2 cellular contexts compared by ENCODE assay signal in genomic region chr1:59218521-59219236, GRCh38.
TF ChIP-seq lines count a peak whose summit lies in the region.

No MANE protein-coding gene starts in this region.

TF ChIP-seq in HepG2, 621 proteins besides CTCF, POLR2A, EP300 and RAD21 (continued from another document and continues in another):
- TF ChIP-seq KAT8 (CRISPR knock-in tag; IDR thresholded peaks at IDR 0.05): no peak
- no peak for TF ChIP-seq TFDP1 (CRISPR knock-in tag; IDR thresholded peaks at IDR 0.05; ENCODE audit: borderline replicate concordance)
- no peak for TF ChIP-seq REL (CRISPR knock-in tag; conservative IDR thresholded peaks at IDR 0.05)
- TF ChIP-seq FOXK1 (CRISPR knock-in tag; IDR thresholded peaks at IDR 0.05; ENCODE audit: borderline replicate concordance, low read depth): no peak
- TF ChIP-seq, protein P1, sequence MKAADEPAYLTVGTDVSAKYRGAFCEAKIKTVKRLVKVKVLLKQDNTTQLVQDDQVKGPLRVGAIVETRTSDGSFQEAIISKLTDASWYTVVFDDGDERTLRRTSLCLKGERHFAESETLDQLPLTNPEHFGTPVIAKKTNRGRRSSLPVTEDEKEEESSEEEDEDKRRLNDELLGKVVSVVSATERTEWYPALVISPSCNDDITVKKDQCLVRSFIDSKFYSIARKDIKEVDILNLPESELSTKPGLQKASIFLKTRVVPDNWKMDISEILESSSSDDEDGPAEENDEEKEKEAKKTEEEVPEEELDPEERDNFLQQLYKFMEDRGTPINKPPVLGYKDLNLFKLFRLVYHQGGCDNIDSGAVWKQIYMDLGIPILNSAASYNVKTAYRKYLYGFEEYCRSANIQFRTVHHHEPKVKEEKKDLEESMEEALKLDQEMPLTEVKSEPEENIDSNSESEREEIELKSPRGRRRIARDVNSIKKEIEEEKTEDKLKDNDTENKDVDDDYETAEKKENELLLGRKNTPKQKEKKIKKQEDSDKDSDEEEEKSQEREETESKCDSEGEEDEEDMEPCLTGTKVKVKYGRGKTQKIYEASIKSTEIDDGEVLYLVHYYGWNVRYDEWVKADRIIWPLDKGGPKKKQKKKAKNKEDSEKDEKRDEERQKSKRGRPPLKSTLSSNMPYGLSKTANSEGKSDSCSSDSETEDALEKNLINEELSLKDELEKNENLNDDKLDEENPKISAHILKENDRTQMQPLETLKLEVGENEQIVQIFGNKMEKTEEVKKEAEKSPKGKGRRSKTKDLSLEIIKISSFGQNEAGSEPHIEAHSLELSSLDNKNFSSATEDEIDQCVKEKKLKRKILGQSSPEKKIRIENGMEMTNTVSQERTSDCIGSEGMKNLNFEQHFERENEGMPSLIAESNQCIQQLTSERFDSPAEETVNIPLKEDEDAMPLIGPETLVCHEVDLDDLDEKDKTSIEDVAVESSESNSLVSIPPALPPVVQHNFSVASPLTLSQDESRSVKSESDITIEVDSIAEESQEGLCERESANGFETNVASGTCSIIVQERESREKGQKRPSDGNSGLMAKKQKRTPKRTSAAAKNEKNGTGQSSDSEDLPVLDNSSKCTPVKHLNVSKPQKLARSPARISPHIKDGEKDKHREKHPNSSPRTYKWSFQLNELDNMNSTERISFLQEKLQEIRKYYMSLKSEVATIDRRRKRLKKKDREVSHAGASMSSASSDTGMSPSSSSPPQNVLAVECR (CRISPR knock-in tag; IDR thresholded peaks at IDR 0.05; ENCODE audit: borderline replicate concordance): no peak
- no peak for TF ChIP-seq ZNF580 (CRISPR knock-in tag; IDR thresholded peaks at IDR 0.05; ENCODE audit: borderline replicate concordance, low read depth)
- no peak for TF ChIP-seq SMC3 (IDR thresholded peaks at IDR 0.05; ENCODE audit: low read length)
- no peak for TF ChIP-seq PCBP1 (IDR thresholded peaks at IDR 0.05; ENCODE audit: borderline replicate concordance, low read depth, low read length)
- no peak for TF ChIP-seq NR2F1 (CRISPR knock-in tag; IDR thresholded peaks at IDR 0.05)
- TF ChIP-seq, protein P2, sequence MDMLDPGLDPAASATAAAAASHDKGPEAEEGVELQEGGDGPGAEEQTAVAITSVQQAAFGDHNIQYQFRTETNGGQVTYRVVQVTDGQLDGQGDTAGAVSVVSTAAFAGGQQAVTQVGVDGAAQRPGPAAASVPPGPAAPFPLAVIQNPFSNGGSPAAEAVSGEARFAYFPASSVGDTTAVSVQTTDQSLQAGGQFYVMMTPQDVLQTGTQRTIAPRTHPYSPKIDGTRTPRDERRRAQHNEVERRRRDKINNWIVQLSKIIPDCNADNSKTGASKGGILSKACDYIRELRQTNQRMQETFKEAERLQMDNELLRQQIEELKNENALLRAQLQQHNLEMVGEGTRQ (IDR thresholded peaks at IDR 0.05; ENCODE audit: low read depth, low read length): no peak
- TF ChIP-seq, protein P2 (CRISPR knock-in tag; IDR thresholded peaks at IDR 0.05; ENCODE audit: borderline replicate concordance): no peak
- TF ChIP-seq ZNF614 (CRISPR knock-in tag; IDR thresholded peaks at IDR 0.05; ENCODE audit: borderline replicate concordance): no peak
- TF ChIP-seq HDAC2 (CRISPR knock-in tag; IDR thresholded peaks at IDR 0.05): peak; percentile 22; the same call in 1 of the 2 replicates
- no peak for TF ChIP-seq MATR3 (CRISPR knock-in tag; IDR thresholded peaks at IDR 0.05)
- no peak for TF ChIP-seq GZF1 (CRISPR knock-in tag; IDR thresholded peaks at IDR 0.05)
- TF ChIP-seq, protein P3, sequence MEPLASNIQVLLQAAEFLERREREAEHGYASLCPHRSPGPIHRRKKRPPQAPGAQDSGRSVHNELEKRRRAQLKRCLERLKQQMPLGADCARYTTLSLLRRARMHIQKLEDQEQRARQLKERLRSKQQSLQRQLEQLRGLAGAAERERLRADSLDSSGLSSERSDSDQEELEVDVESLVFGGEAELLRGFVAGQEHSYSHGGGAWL (CRISPR knock-in tag; IDR thresholded peaks at IDR 0.05): no peak

TF ChIP-seq in SK-N-SH, 30 proteins besides CTCF, POLR2A, EP300 and RAD21 (continued from another document):
- no peak for TF ChIP-seq REST (IDR thresholded peaks at IDR 0.05; ENCODE audit: low read depth, low read length)
- TF ChIP-seq RXRA (IDR thresholded peaks at IDR 0.05; ENCODE audit: borderline replicate concordance, low read depth): no peak
- no peak for TF ChIP-seq MEF2A (IDR thresholded peaks at IDR 0.05; ENCODE audit: borderline replicate concordance, low read depth)
- TF ChIP-seq MAX (IDR thresholded peaks at IDR 0.05; ENCODE audit: low read depth): no peak
- TF ChIP-seq MXI1 (IDR thresholded peaks at IDR 0.05; ENCODE audit: low read depth, low read length): no peak
- no peak for TF ChIP-seq RCOR1 (IDR thresholded peaks at IDR 0.05; ENCODE audit: low read length)
- no peak for TF ChIP-seq CHD2 (IDR thresholded peaks at IDR 0.05; ENCODE audit: low read length, partially characterized antibody)
- TF ChIP-seq, protein P4, sequence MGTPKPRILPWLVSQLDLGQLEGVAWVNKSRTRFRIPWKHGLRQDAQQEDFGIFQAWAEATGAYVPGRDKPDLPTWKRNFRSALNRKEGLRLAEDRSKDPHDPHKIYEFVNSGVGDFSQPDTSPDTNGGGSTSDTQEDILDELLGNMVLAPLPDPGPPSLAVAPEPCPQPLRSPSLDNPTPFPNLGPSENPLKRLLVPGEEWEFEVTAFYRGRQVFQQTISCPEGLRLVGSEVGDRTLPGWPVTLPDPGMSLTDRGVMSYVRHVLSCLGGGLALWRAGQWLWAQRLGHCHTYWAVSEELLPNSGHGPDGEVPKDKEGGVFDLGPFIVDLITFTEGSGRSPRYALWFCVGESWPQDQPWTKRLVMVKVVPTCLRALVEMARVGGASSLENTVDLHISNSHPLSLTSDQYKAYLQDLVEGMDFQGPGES (IDR thresholded peaks at IDR 0.05; ENCODE audit: low read depth, low read length): no peak
